In genomic region chr7:38374507-38374906, GRCh38 we compare ENCODE assay signal across 1 cellular context.
TF ChIP-seq lines count a peak whose summit lies in the region.

No MANE protein-coding gene starts in this region.

TF ChIP-seq in HepG2, 621 proteins besides CTCF, POLR2A, EP300 and RAD21 (continued from another document):
- TF ChIP-seq TFAP4 (IDR thresholded peaks at IDR 0.05; ENCODE audit: borderline replicate concordance, low read depth) = no peak
TF ChIP-seq in HepG2: peak in this region for 0.
